12 cellular contexts compared by ENCODE assay signal in the genomic region with DNA sequence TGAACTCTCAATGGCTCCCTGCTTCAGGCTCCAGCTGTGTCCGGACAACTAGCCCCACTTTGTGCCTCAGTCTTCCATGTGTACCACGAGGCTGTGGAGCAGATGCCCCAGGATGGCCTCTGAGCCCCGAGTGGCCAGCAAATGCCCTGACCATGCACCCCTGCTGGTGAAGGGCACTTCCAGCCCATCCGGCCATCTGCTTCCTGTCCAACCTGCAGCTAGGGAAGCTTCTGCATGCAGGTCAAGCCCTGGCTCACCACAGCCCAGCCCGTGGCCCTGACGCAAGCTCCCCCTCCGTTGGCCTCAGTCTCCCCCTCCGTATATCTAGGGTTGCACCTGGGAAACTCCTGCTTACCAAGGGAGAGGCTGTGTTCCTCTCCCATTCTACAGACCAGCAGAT. TPM values are rescaled to one million over a fixed set of nuclear protein-coding genes. Genes with fewer than 3 reads are reported as not detected.
DNase-seq lines count a peak whose midpoint lies in the region; ATAC-seq and TF ChIP-seq lines count a peak whose summit lies in the region.
"Had no signal": no experiment of that assay in that cellular context is flagged by ENCODE, and none has a peak within 500 bp of the region (broad histone marks: within the 10 kb centered on the region; RNA-seq: fewer than 3 reads in every experiment).

No MANE protein-coding gene starts in this region.

- peaks cover 3 to 81% (median 74%) of the 10 kb centered on the region in 3 donors for H3K4me1 ChIP-seq in gastroesophageal sphincter
- H3K4me1 ChIP-seq in neuronal stem cell (ENCODE audit: control insufficient read depth in 2 of 2, insufficient read depth in 1 of 2, low read depth in 1 of 2, low read length in 2 of 2) = peaks cover 24 to 25% of the 10 kb centered on the region in 2 donors
- peaks cover 84% of the 10 kb centered on the region for H3K4me1 ChIP-seq in vagina

- H3K36me3 ChIP-seq in gastroesophageal sphincter (peaks cover 0 to 23% of the 10 kb centered on the region in 2 donors), neuronal stem cell (replicated peaks in 1 of 2; ENCODE audit: control insufficient read depth in 2 of 2, insufficient read depth in 2 of 2, low read length in 2 of 2) (peaks cover 7 to 10% of the 10 kb centered on the region in 2 donors), vagina (peaks cover 0 to 9% of the 10 kb centered on the region in 2 donors), WERI-Rb-1 (peaks cover 3% of the 10 kb centered on the region; the same call in 1 of the 2 replicates)

- TF ChIP-seq EP300 in gastroesophageal sphincter (IDR thresholded peaks at IDR 0.05) = no peak

- ATAC-seq in gastroesophageal sphincter (peak; percentile 2), esophagus mucosa (no peak), GM19397 (IDR thresholded peaks at IDR 0.05; ENCODE audit: unreplicated experiment) (no peak)
- ATAC-seq: activated CD8-positive, alpha-beta T cell treated with anti-CD3 and anti-CD28 coated beads for 36 hours; pancreas had no signal

- H3K4ac ChIP-seq in neuronal stem cell (ENCODE audit: low read length) = no peak overlapping the region

- no peaks in the 10 kb centered on the region for H3K27me3 ChIP-seq in gastroesophageal sphincter
- H3K27me3 ChIP-seq in neuronal stem cell (ENCODE audit: control insufficient read depth in 3 of 3, insufficient read depth in 3 of 3, low read depth in 1 of 3, low read length in 3 of 3) = no peaks in the 10 kb centered on the region
- H3K27me3 ChIP-seq in vagina = no peaks in the 10 kb centered on the region
- H3K27me3 ChIP-seq in WERI-Rb-1 (ENCODE audit: insufficient read depth, low read depth, severe bottlenecking) = no peaks in the 10 kb centered on the region
- H3K27me3 ChIP-seq: pancreas had no signal

- H2BK120ac ChIP-seq in neuronal stem cell (ENCODE audit: low read depth, low read length) = no peak overlapping the region

- no peak overlapping the region for H3K9ac ChIP-seq in neuronal stem cell (ENCODE audit: low read depth, low read length, poor library complexity)

- no peak overlapping the region for H2BK15ac ChIP-seq in neuronal stem cell (ENCODE audit: low read length)

- H3K4me3 ChIP-seq in gastroesophageal sphincter = peak overlapping the region in 1 of 2 donors; percentile 14
- H3K4me3 ChIP-seq in neuronal stem cell (ENCODE audit: low read length in 2 of 2) = no peak overlapping the region
- no peak overlapping the region for H3K4me3 ChIP-seq in vagina
- H3K4me3 ChIP-seq in WERI-Rb-1 (ENCODE audit: low read depth, low read length) = no peak overlapping the region
- H3K4me3 ChIP-seq: pancreas had no signal

- peak overlapping the region in 3 of 4 donors; percentile 89 to 98 (median 98) for H3K27ac ChIP-seq in gastroesophageal sphincter
- H3K27ac ChIP-seq in neuronal stem cell (replicated peaks; ENCODE audit: low read length) = no peak overlapping the region
- peak overlapping the region; percentile 99 for H3K27ac ChIP-seq in vagina
- no peak overlapping the region for H3K27ac ChIP-seq in WERI-Rb-1
- H3K27ac ChIP-seq: pancreas had no signal

- no peak overlapping the region for H3K23ac ChIP-seq in neuronal stem cell (ENCODE audit: low read depth, low read length, poor library complexity)

- no peak overlapping the region for H4K8ac ChIP-seq in neuronal stem cell (ENCODE audit: low read depth, low read length)

- no peak overlapping the region for H3K18ac ChIP-seq in neuronal stem cell (ENCODE audit: low read length)

- H2BK5ac ChIP-seq in neuronal stem cell (ENCODE audit: low read length) = no peak overlapping the region

- H2AK5ac ChIP-seq in neuronal stem cell (ENCODE audit: low read depth, low read length) = peak overlapping the region; percentile 47

- no peak overlapping the region for H4K91ac ChIP-seq in neuronal stem cell (ENCODE audit: low read depth, low read length, poor library complexity)

- no peaks in the 10 kb centered on the region for H3K9me3 ChIP-seq in gastroesophageal sphincter
- no peaks in the 10 kb centered on the region for H3K9me3 ChIP-seq in neuronal stem cell (replicated peaks in 1 of 2; ENCODE audit: control insufficient read depth in 2 of 2, insufficient read depth in 1 of 2, low read depth in 1 of 2, low read length in 2 of 2)
- no peaks in the 10 kb centered on the region for H3K9me3 ChIP-seq in vagina
- H3K9me3 ChIP-seq in WERI-Rb-1 (ENCODE audit: severe bottlenecking) = no peaks in the 10 kb centered on the region
- H3K9me3 ChIP-seq: pancreas had no signal

- TF ChIP-seq POLR2A in gastroesophageal sphincter (IDR thresholded peaks at IDR 0.05) (no peak), vagina (IDR thresholded peaks at IDR 0.05) (no peak)

- 24 to 40% methylated on average over 1 to 3 of the region's 8 CpGs for WGBS in gastroesophageal sphincter (ENCODE audit: low coverage in 1 of 2), 2 donors
- WGBS in neuronal stem cell (ENCODE audit: extremely low coverage in 2 of 2, insufficient read length in 2 of 2, insufficient replicate concordance in 1 of 2), 2 donors = no CpG with 5 or more reads among the region's 8 CpGs

- no peak overlapping the region for H3K4me2 ChIP-seq in neuronal stem cell (ENCODE audit: insufficient read depth, low read length, poor library complexity, severe bottlenecking)

- peak; percentile 61 for DNase-seq in activated effector memory CD4-positive, alpha-beta T cell treated with anti-CD3 and anti-CD28 coated beads, Interleukin-2, amount 50 U/mL, for 16 hours
- DNase-seq in activated effector memory CD4-positive, alpha-beta T cell treated with Interleukin-2 at 50 U/mL for 16 hours = no peak
- DNase-seq in neuronal stem cell (ENCODE audit: low spot score) (no peak), vagina (ENCODE audit: extremely low spot score in 2 of 2) (no peak), WERI-Rb-1 (no peak)
- DNase-seq: activated CD8-positive, alpha-beta T cell treated with anti-CD3 and anti-CD28 coated beads for 36 hours; activated naive CD4-positive, alpha-beta T cell treated with anti-CD3 and anti-CD28 coated beads for 36 hours had no signal

- no peak overlapping the region for H3K14ac ChIP-seq in neuronal stem cell (ENCODE audit: low read length)

- intact Hi-C loops in vagina (cut with DNase I) = no loop called here

- H2AFZ ChIP-seq in neuronal stem cell (ENCODE audit: low read length) = no peak overlapping the region

- TF ChIP-seq CTCF in gastroesophageal sphincter (IDR thresholded peaks at IDR 0.05) = peak in 1 of 4 experiments; percentile 9
- TF ChIP-seq CTCF in vagina (IDR thresholded peaks at IDR 0.05) = no peak
- no peak for TF ChIP-seq CTCF in WERI-Rb-1 (IDR thresholded peaks at IDR 0.05; ENCODE audit: low read depth, low read length)

- H3K79me1 ChIP-seq in neuronal stem cell (ENCODE audit: low read depth, low read length) = peaks cover 12% of the 10 kb centered on the region

- H2BK12ac ChIP-seq in neuronal stem cell (ENCODE audit: low read length) = no peak overlapping the region

RNA-seq across cellular contexts. Expression of gene NINJ1, which starts 4.8 kb away (rescaled TPM):
- total RNA-seq in gastroesophageal sphincter (10 to 100 TPM; 58.8 to 81.6 (median 75.2) TPM), vagina (78.6 TPM), esophagus mucosa (16.9 TPM)
- polyA plus RNA-seq in neuronal stem cell (2013, experiment 1 of 2) = 36.0 TPM
- polyA plus RNA-seq in neuronal stem cell (2013, experiment 2 of 2) = 35.7 TPM

RNA-seq across cellular contexts. Expression of gene CARD19, which starts 33.3 kb away (rescaled TPM):
- 10 to 100 TPM; 78.5 to 82.2 (median 80.1) TPM for total RNA-seq in gastroesophageal sphincter
- 23.2 TPM for polyA plus RNA-seq in neuronal stem cell (2013, experiment 1 of 2)
- 20.4 TPM for polyA plus RNA-seq in neuronal stem cell (2013, experiment 2 of 2)
- total RNA-seq in vagina = 63.3 TPM
- total RNA-seq in esophagus mucosa = 19.9 TPM

RNA-seq across cellular contexts. Expression of gene WNK2, which starts 54.7 kb away (rescaled TPM):
- total RNA-seq in gastroesophageal sphincter = 100 to 1,000 TPM in 1 of 4 donors, 10 to 100 TPM in 3; 26.8 to 104 (median 48.6) TPM
- polyA plus RNA-seq in neuronal stem cell (2013, experiment 1 of 2) = 22.1 TPM
- polyA plus RNA-seq in neuronal stem cell (2013, experiment 2 of 2) = 22.8 TPM
- 24.8 TPM for total RNA-seq in vagina
- 0.92 TPM for total RNA-seq in esophagus mucosa
- total RNA-seq: A172 had no signal

Comparison
In these comparisons a context has a peak if more than half of its experiments do, and no peak if none do; other contexts are left out.
1. H3K27ac ChIP-seq: peak in gastroesophageal sphincter (3 of 4) and vagina (single experiment); none in neuronal stem cell (single experiment) and WERI-Rb-1 (single experiment).
2. RNA of gene WNK2, which starts 54.7 kb away (total RNA-seq): 26.8 to 104 TPM in gastroesophageal sphincter and 24.8 TPM in vagina (single experiment); 0.92 TPM in esophagus mucosa (single experiment); every median in the first group is over 10 times any median in the second.